1 cellular context compared by ENCODE assay signal in the genomic region with DNA sequence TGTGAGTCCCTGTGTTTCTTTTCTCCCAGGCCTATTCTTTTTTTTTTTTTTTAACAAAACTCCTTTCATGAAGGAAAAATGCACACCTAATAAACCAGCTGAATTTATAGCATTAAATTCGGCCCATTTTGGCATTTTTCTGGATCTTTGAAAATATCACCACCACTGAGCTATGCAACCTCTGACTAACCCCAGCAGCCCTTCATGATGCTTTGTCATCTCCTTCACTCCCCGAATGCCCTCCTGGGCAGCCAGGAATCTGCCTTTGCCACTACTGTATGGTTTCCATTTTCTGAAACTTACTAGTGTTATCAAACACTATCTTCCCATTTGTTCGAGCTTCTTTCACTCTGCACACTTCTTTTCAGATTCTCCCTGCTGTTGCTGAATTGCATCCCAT.
TF ChIP-seq lines count a peak whose summit lies in the region.

No MANE protein-coding gene starts in this region.

TF ChIP-seq in K562, 482 proteins besides CTCF, POLR2A, EP300 and RAD21 (continued from another document):
- 0 out of 2 replicates have a peak, but pooled peaks have one; percentile 67 for TF ChIP-seq E4F1 (CRISPR knock-in tag; IDR thresholded peaks at IDR 0.05; ENCODE audit: borderline replicate concordance)
- no peak for TF ChIP-seq YY1 (IDR thresholded peaks at IDR 0.05; ENCODE audit: borderline replicate concordance in 1 of 3, control insufficient read depth in 1 of 3, extremely low read depth in 1 of 3, insufficient read depth in 3 of 3, insufficient read length in 1 of 3, insufficient replicate concordance in 2 of 3, low read depth in 1 of 3, low read length in 2 of 3)
- no peak for TF ChIP-seq DLX4 (CRISPR knock-in tag; IDR thresholded peaks at IDR 0.05)
- no peak for TF ChIP-seq ZKSCAN8 (CRISPR knock-in tag; IDR thresholded peaks at IDR 0.05)
- no peak for TF ChIP-seq HES1 (IDR thresholded peaks at IDR 0.05; ENCODE audit: low read depth)
- TF ChIP-seq HINFP (tag; conservative IDR thresholded peaks at IDR 0.05; ENCODE audit: low read depth), result no peak
- TF ChIP-seq ZNF57 (CRISPR knock-in tag; IDR thresholded peaks at IDR 0.05), result no peak
- TF ChIP-seq, protein P1, sequence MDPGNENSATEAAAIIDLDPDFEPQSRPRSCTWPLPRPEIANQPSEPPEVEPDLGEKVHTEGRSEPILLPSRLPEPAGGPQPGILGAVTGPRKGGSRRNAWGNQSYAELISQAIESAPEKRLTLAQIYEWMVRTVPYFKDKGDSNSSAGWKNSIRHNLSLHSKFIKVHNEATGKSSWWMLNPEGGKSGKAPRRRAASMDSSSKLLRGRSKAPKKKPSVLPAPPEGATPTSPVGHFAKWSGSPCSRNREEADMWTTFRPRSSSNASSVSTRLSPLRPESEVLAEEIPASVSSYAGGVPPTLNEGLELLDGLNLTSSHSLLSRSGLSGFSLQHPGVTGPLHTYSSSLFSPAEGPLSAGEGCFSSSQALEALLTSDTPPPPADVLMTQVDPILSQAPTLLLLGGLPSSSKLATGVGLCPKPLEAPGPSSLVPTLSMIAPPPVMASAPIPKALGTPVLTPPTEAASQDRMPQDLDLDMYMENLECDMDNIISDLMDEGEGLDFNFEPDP (CRISPR knock-in tag; IDR thresholded peaks at IDR 0.05), result no peak
- no peak for TF ChIP-seq SAFB2 (IDR thresholded peaks at IDR 0.05; ENCODE audit: borderline replicate concordance, low read depth, low read length, severe bottlenecking)
- no peak for TF ChIP-seq SP1 (CRISPR knock-in tag; IDR thresholded peaks at IDR 0.05)
- TF ChIP-seq FUS (optimal IDR thresholded peaks at IDR 0.05; ENCODE audit: low read depth, low read length), result no peak
- no peak for TF ChIP-seq NRF1 (conservative IDR thresholded peaks at IDR 0.05 in 1 of 2, IDR thresholded peaks at IDR 0.05 in 1 of 2)
